1 cellular context compared by ENCODE assay signal in genomic region chr15:84715442-84716035, GRCh38.
A peak's percentile ranks its signal among the peaks of the same experiment; 100 is the strongest.
TF ChIP-seq lines count a peak whose summit lies in the region.

No MANE protein-coding gene starts in this region.

TF ChIP-seq in HepG2, 621 proteins besides CTCF, POLR2A, EP300 and RAD21 (continued from another document):
- TF ChIP-seq KIAA2018 (CRISPR knock-in tag; IDR thresholded peaks at IDR 0.05; ENCODE audit: borderline replicate concordance): no peak
- no peak for TF ChIP-seq ZMYM4 (CRISPR knock-in tag; IDR thresholded peaks at IDR 0.05)
- no peak for TF ChIP-seq PLSCR1 (CRISPR knock-in tag; IDR thresholded peaks at IDR 0.05; ENCODE audit: borderline replicate concordance)
- peak; percentile 48; the same call in 1 of the 2 replicates for TF ChIP-seq ZNF33A (CRISPR knock-in tag; IDR thresholded peaks at IDR 0.05; ENCODE audit: borderline replicate concordance)
- no peak for TF ChIP-seq ELK4 (CRISPR knock-in tag; IDR thresholded peaks at IDR 0.05; ENCODE audit: borderline replicate concordance)
- peak; percentile 1; the same call in 1 of the 2 replicates for TF ChIP-seq NFATC3 (CRISPR knock-in tag; IDR thresholded peaks at IDR 0.05)
- 0 out of 2 replicates have a peak, but pooled peaks have one; percentile 24 for TF ChIP-seq ZNF224 (CRISPR knock-in tag; IDR thresholded peaks at IDR 0.05)
- TF ChIP-seq ZNF407 (CRISPR knock-in tag; IDR thresholded peaks at IDR 0.05; ENCODE audit: not compliant biosample characterization): peak; percentile 9
- TF ChIP-seq HIVEP1 (CRISPR knock-in tag; IDR thresholded peaks at IDR 0.05): no peak
- TF ChIP-seq KLF13 (CRISPR knock-in tag; IDR thresholded peaks at IDR 0.05): no peak
- peak; percentile 80; the same call in 1 of the 2 replicates for TF ChIP-seq RNF219 (CRISPR knock-in tag; IDR thresholded peaks at IDR 0.05)
- TF ChIP-seq AHDC1 (CRISPR knock-in tag; IDR thresholded peaks at IDR 0.05; ENCODE audit: borderline replicate concordance): peak; percentile 43; the same call in 1 of the 2 replicates
- TF ChIP-seq NFYB (CRISPR knock-in tag; IDR thresholded peaks at IDR 0.05): no peak
- peak; percentile 91; the same call in 1 of the 2 replicates for TF ChIP-seq ZNF850 (CRISPR knock-in tag; conservative IDR thresholded peaks at IDR 0.05)
- TF ChIP-seq SRY (CRISPR knock-in tag; IDR thresholded peaks at IDR 0.05): peak; percentile 36; the same call in 1 of the 2 replicates
- TF ChIP-seq RORA (CRISPR knock-in tag; IDR thresholded peaks at IDR 0.05): peak; percentile 84; the same call in 1 of the 2 replicates
- TF ChIP-seq ZNF768 (CRISPR knock-in tag; IDR thresholded peaks at IDR 0.05): no peak
- peak; percentile 66 for TF ChIP-seq ZNF670 (CRISPR knock-in tag; IDR thresholded peaks at IDR 0.05; ENCODE audit: borderline replicate concordance)
- TF ChIP-seq ZNF784 (CRISPR knock-in tag; IDR thresholded peaks at IDR 0.05; ENCODE audit: borderline replicate concordance): 0 out of 2 replicates have a peak, but pooled peaks have one; percentile 3
- TF ChIP-seq ZNF296 (CRISPR knock-in tag; conservative IDR thresholded peaks at IDR 0.05): 0 out of 2 replicates have a peak, but pooled peaks have one; percentile 42
- no peak for TF ChIP-seq ZNF546 (CRISPR knock-in tag; conservative IDR thresholded peaks at IDR 0.05)
